10 cellular contexts compared by ENCODE assay signal in the genomic region with DNA sequence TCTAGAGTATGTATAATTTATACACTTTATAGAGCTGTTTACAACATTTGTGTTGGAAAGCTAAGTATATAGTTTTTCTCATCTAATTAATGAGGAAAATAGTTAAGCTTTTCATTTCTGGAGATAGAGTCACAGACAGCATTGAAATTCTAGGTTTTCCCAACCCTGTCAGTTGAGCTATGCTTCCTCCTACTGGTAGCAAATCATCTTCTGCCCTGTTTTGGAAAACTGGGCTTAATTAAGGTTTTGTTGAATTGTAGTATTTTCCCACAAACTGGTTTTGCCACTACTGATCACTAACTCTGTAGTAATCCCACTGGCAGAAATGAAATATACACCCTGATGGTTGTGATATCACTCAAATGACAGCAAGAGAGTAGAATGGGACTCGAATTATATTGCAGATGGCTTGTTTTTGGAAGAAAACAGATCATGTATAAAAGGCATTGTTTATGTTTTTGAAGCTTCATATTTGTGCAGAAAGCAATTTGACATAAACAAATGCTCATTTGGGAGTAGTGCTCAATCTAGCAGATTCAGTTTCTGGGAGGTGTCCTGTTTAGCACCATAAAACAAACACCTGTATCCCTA. TPM values are rescaled to one million over a fixed set of nuclear protein-coding genes. Genes with fewer than 3 reads are reported as not detected.
DNase-seq lines count a peak whose midpoint lies in the region; ATAC-seq and TF ChIP-seq lines count a peak whose summit lies in the region.
"Had no signal": no experiment of that assay in that cellular context is flagged by ENCODE, and none has a peak within 500 bp of the region (broad histone marks: within the 10 kb centered on the region; RNA-seq: fewer than 3 reads in every experiment).

No MANE protein-coding gene starts in this region.

- POLR2A ChIA-PET in activated CD8-positive, alpha-beta T cell treated with anti-CD3 and anti-CD28 coated beads for 36 hours (lab: Charles Lee): no interaction called here
- POLR2A ChIA-PET in activated CD8-positive, alpha-beta T cell treated with anti-CD3 and anti-CD28 coated beads, Interleukin-2, amount 10 ng/mL, durations not matched to agents 7 days and 5 days (lab: Charles Lee): no interaction called here

- CTCF ChIA-PET in activated CD8-positive, alpha-beta T cell treated with anti-CD3 and anti-CD28 coated beads for 36 hours (lab: Charles Lee): interaction anchor here (0.8 to 1.6 kb wide), 7 partner anchors 21 to 843 kb away, joined by 3 to 4 read pairs (median 3); no protein-coding TSS in a partner anchor
- CTCF ChIA-PET in activated CD8-positive, alpha-beta T cell treated with anti-CD3 and anti-CD28 coated beads, Interleukin-2, amount 10 ng/mL, durations not matched to agents 7 days and 5 days (lab: Charles Lee): interaction anchor here (0.6 to 1.8 kb wide), 9 partner anchors 9 to 1063 kb away, joined by 3 to 7 read pairs (median 3); no protein-coding TSS in a partner anchor

- no peak for DNase-seq in activated CD8-positive, alpha-beta T cell treated with anti-CD3 and anti-CD28 coated beads for 36 hours
- DNase-seq in activated CD8-positive, alpha-beta T cell treated with anti-CD3 and anti-CD28 coated beads, Interleukin-2, amount 10 ng/mL, durations not matched to agents 7 days and 5 days: no peak
- peak; percentile 71 for DNase-seq in adipocyte (ENCODE audit: low read depth)
- peak; percentile 32 for DNase-seq in iPS-NIHi11 (ENCODE audit: low spot score)
- DNase-seq in transverse colon: no peak
- DNase-seq in activated T-cell treated with anti-CD3 and anti-CD28 coated beads, Interleukin-2, amount 50 U/mL, for 72 hours: no peak
- DNase-seq in suprapubic skin (ENCODE audit: low spot score in 2 of 2): no peak
- no peak for DNase-seq in NK-92 (lab: John Stamatoyannopoulos, UW; ENCODE audit: unreplicated experiment)
- DNase-seq: activated naive CD8-positive, alpha-beta T cell treated with anti-CD3 and anti-CD28 coated beads, Interleukin-2, amount 10 ng/mL, durations not matched to agents 7 days and 5 days; left colon had no signal

- intact Hi-C loops in activated CD8-positive, alpha-beta T cell treated with anti-CD3 and anti-CD28 coated beads for 36 hours (cut with micrococcal nuclease): loop anchor here (10.0 kb wide), 1 partner anchor 145 kb away; no protein-coding TSS in a partner anchor
- intact Hi-C loops in transverse colon (cut with DNase I; ENCODE audit: low total_unique reads): no loop called here

- H3K27me3 Mint-ChIP-seq in activated CD8-positive, alpha-beta T cell treated with anti-CD3 and anti-CD28 coated beads for 36 hours: no peaks in the 10 kb centered on the region
- no peaks in the 10 kb centered on the region for H3K27me3 Mint-ChIP-seq in activated CD8-positive, alpha-beta T cell treated with anti-CD3 and anti-CD28 coated beads, Interleukin-2, amount 10 ng/mL, durations not matched to agents 7 days and 5 days (ENCODE audit: low read depth)
- H3K27me3 Mint-ChIP-seq in activated T-cell treated with anti-CD3 and anti-CD28 coated beads, Interleukin-2, amount 50 U/mL, for 72 hours (ENCODE audit: low read depth): no peaks in the 10 kb centered on the region
- H3K27me3 Mint-ChIP-seq: activated naive CD8-positive, alpha-beta T cell treated with anti-CD3 and anti-CD28 coated beads, Interleukin-2, amount 10 ng/mL, durations not matched to agents 7 days and 5 days had no signal

- TF ChIP-seq POLR2A in transverse colon (IDR thresholded peaks at IDR 0.05) (no peak), suprapubic skin (IDR thresholded peaks at IDR 0.05) (no peak)

- peaks cover 56% of the 10 kb centered on the region for H3K36me3 ChIP-seq in adipocyte (ENCODE audit: control insufficient read depth, insufficient read depth, low read length, severe bottlenecking)
- H3K36me3 ChIP-seq in transverse colon: peaks cover 0 to 17% (median 2%) of the 10 kb centered on the region in 4 donors
- H3K36me3 ChIP-seq in suprapubic skin: peaks cover 68% of the 10 kb centered on the region

- in situ Hi-C loops in transverse colon (cut with MboI; ENCODE audit: low pct_ligation_motif_present in 1 of 4, low pct_unique_long_range_greater_than_20kb in 1 of 4, low sequenced_read_pairs in 3 of 4): loop anchor here in 2 of 4 donors (25.0 kb wide), 1 partner anchor 338 kb away; no protein-coding TSS in a partner anchor

- H3K4me1 ChIP-seq in adipocyte (ENCODE audit: control insufficient read depth, insufficient read depth, low read length) (peaks cover 12% of the 10 kb centered on the region), transverse colon (peaks cover 0 to 8% (median 2%) of the 10 kb centered on the region in 4 donors), suprapubic skin (no peaks in the 10 kb centered on the region)

- TF ChIP-seq CTCF in activated CD8-positive, alpha-beta T cell treated with anti-CD3 and anti-CD28 coated beads for 36 hours (IDR thresholded peaks at IDR 0.05): peak; percentile 16
- TF ChIP-seq CTCF in transverse colon (IDR thresholded peaks at IDR 0.05) (peak in 4 of 5 experiments; percentile 19 to 29 (median 26)), suprapubic skin (IDR thresholded peaks at IDR 0.05) (peak in 1 of 2 donors; percentile 10)

- 65% methylated on average over 1 of the region's 1 CpG; no CpG with 5 or more reads in 1 of the 2 donors for WGBS in transverse colon (ENCODE audit: low coverage in 1 of 2), 2 donors
- 46% methylated on average over 1 of the region's 1 CpG for WGBS in suprapubic skin

- H3K27ac ChIP-seq in transverse colon (no peak overlapping the region), suprapubic skin (no peak overlapping the region)

- no peak overlapping the region for H3K4me3 Mint-ChIP-seq in activated CD8-positive, alpha-beta T cell treated with anti-CD3 and anti-CD28 coated beads for 36 hours
- H3K4me3 Mint-ChIP-seq in activated CD8-positive, alpha-beta T cell treated with anti-CD3 and anti-CD28 coated beads, Interleukin-2, amount 10 ng/mL, durations not matched to agents 7 days and 5 days: no peak overlapping the region
- no peak overlapping the region for H3K4me3 Mint-ChIP-seq in activated T-cell treated with anti-CD3 and anti-CD28 coated beads, Interleukin-2, amount 50 U/mL, for 72 hours
- H3K4me3 Mint-ChIP-seq: activated naive CD8-positive, alpha-beta T cell treated with anti-CD3 and anti-CD28 coated beads, Interleukin-2, amount 10 ng/mL, durations not matched to agents 7 days and 5 days had no signal

- H3K4me1 Mint-ChIP-seq in activated CD8-positive, alpha-beta T cell treated with anti-CD3 and anti-CD28 coated beads for 36 hours (ENCODE audit: low read depth): peaks cover 2% of the 10 kb centered on the region
- H3K4me1 Mint-ChIP-seq in activated CD8-positive, alpha-beta T cell treated with anti-CD3 and anti-CD28 coated beads, Interleukin-2, amount 10 ng/mL, durations not matched to agents 7 days and 5 days (ENCODE audit: low read depth): peaks cover 4% of the 10 kb centered on the region
- peaks cover 7% of the 10 kb centered on the region for H3K4me1 Mint-ChIP-seq in activated T-cell treated with anti-CD3 and anti-CD28 coated beads, Interleukin-2, amount 50 U/mL, for 72 hours (ENCODE audit: low read depth)

- peak overlapping the region; percentile 73 for H3K4me3 ChIP-seq in adipocyte (ENCODE audit: low read length)
- no peak overlapping the region for H3K4me3 ChIP-seq in transverse colon
- H3K4me3 ChIP-seq in suprapubic skin: no peak overlapping the region

- H3K36me3 Mint-ChIP-seq in activated CD8-positive, alpha-beta T cell treated with anti-CD3 and anti-CD28 coated beads for 36 hours (ENCODE audit: low read depth): peaks cover 11% of the 10 kb centered on the region
- peaks cover 3% of the 10 kb centered on the region for H3K36me3 Mint-ChIP-seq in activated CD8-positive, alpha-beta T cell treated with anti-CD3 and anti-CD28 coated beads, Interleukin-2, amount 10 ng/mL, durations not matched to agents 7 days and 5 days (ENCODE audit: low read depth)
- peaks cover 6 to 10% of the 10 kb centered on the region in 2 donors for H3K36me3 Mint-ChIP-seq in activated T-cell treated with anti-CD3 and anti-CD28 coated beads, Interleukin-2, amount 50 U/mL, for 72 hours (ENCODE audit: insufficient read depth in 2 of 2)

- H3K9me3 ChIP-seq in adipocyte (ENCODE audit: control insufficient read depth, low read length) (no peaks in the 10 kb centered on the region), transverse colon (no peaks in the 10 kb centered on the region), suprapubic skin (no peaks in the 10 kb centered on the region)

- no peaks in the 10 kb centered on the region for H3K27me3 ChIP-seq in adipocyte (replicated peaks; ENCODE audit: control insufficient read depth, insufficient read depth, low read length)
- H3K27me3 ChIP-seq in transverse colon: no peaks in the 10 kb centered on the region
- no peaks in the 10 kb centered on the region for H3K27me3 ChIP-seq in suprapubic skin

- H3K9me3 Mint-ChIP-seq in activated CD8-positive, alpha-beta T cell treated with anti-CD3 and anti-CD28 coated beads for 36 hours: no peaks in the 10 kb centered on the region
- H3K9me3 Mint-ChIP-seq in activated CD8-positive, alpha-beta T cell treated with anti-CD3 and anti-CD28 coated beads, Interleukin-2, amount 10 ng/mL, durations not matched to agents 7 days and 5 days (ENCODE audit: insufficient read depth): no peaks in the 10 kb centered on the region
- no peaks in the 10 kb centered on the region for H3K9me3 Mint-ChIP-seq in activated T-cell treated with anti-CD3 and anti-CD28 coated beads, Interleukin-2, amount 50 U/mL, for 72 hours
- H3K9me3 Mint-ChIP-seq: activated naive CD8-positive, alpha-beta T cell treated with anti-CD3 and anti-CD28 coated beads, Interleukin-2, amount 10 ng/mL, durations not matched to agents 7 days and 5 days had no signal

- peak overlapping the region; percentile 72 for H3K9ac ChIP-seq in adipocyte (ENCODE audit: low read length)

- ATAC-seq in activated CD8-positive, alpha-beta T cell treated with anti-CD3 and anti-CD28 coated beads for 36 hours: no peak
- ATAC-seq in activated CD8-positive, alpha-beta T cell treated with anti-CD3 and anti-CD28 coated beads, Interleukin-2, amount 10 ng/mL, durations not matched to agents 7 days and 5 days: no peak
- no peak for ATAC-seq in activated T-cell treated with anti-CD3 and anti-CD28 coated beads, Interleukin-2, amount 50 U/mL, for 72 hours (replicated peaks in 1 of 2)
- ATAC-seq: left colon had no signal

- TF ChIP-seq EP300 in transverse colon (IDR thresholded peaks at IDR 0.05; ENCODE audit: low read depth) (no peak), suprapubic skin (IDR thresholded peaks at IDR 0.05) (no peak)

- H3K27ac Mint-ChIP-seq in activated CD8-positive, alpha-beta T cell treated with anti-CD3 and anti-CD28 coated beads for 36 hours: no peak overlapping the region
- H3K27ac Mint-ChIP-seq in activated CD8-positive, alpha-beta T cell treated with anti-CD3 and anti-CD28 coated beads, Interleukin-2, amount 10 ng/mL, durations not matched to agents 7 days and 5 days: no peak overlapping the region
- H3K27ac Mint-ChIP-seq in activated T-cell treated with anti-CD3 and anti-CD28 coated beads, Interleukin-2, amount 50 U/mL, for 72 hours: no peak overlapping the region
- H3K27ac Mint-ChIP-seq: activated naive CD8-positive, alpha-beta T cell treated with anti-CD3 and anti-CD28 coated beads, Interleukin-2, amount 10 ng/mL, durations not matched to agents 7 days and 5 days had no signal

RNA-seq across cellular contexts. Expression of gene CD180, which starts 46.6 kb away (rescaled TPM):
- total RNA-seq in activated CD8-positive, alpha-beta T cell treated with anti-CD3 and anti-CD28 coated beads for 36 hours: not detected
- total RNA-seq in activated CD8-positive, alpha-beta T cell treated with anti-CD3 and anti-CD28 coated beads, Interleukin-2, amount 10 ng/mL, durations not matched to agents 7 days and 5 days: not detected
- total RNA-seq in transverse colon (1 to 10 TPM in 2 of 4 donors, under 1 TPM in 1, not detected in 1; 0.82 to 5.2 (median 2.6) TPM), suprapubic skin (under 1 TPM in 3 of 4 donors, not detected in 1; 0.11 to 0.32 (median 0.18) TPM)
- under 1 TPM; 0.05 to 0.14 TPM for total RNA-seq in activated T-cell treated with anti-CD3 and anti-CD28 coated beads, Interleukin-2, amount 50 U/mL, for 72 hours

Comparison
In these comparisons a context has a peak if more than half of its experiments do, and no peak if none do; other contexts are left out.
1. DNase-seq: peak in adipocyte (single experiment) and iPS-NIHi11 (single experiment); none in activated CD8-positive, alpha-beta T cell treated with anti-CD3 and anti-CD28 coated beads for 36 hours (single experiment), activated CD8-positive, alpha-beta T cell treated with anti-CD3 and anti-CD28 coated beads, Interleukin-2, amount 10 ng/mL, durations not matched to agents 7 days and 5 days (single experiment), transverse colon (single experiment), activated T-cell treated with anti-CD3 and anti-CD28 coated beads, Interleukin-2, amount 50 U/mL, for 72 hours (0 of 2), suprapubic skin (0 of 2) and NK-92 (single experiment).